ENCODE assay signal across 8 cellular contexts in the genomic region with DNA sequence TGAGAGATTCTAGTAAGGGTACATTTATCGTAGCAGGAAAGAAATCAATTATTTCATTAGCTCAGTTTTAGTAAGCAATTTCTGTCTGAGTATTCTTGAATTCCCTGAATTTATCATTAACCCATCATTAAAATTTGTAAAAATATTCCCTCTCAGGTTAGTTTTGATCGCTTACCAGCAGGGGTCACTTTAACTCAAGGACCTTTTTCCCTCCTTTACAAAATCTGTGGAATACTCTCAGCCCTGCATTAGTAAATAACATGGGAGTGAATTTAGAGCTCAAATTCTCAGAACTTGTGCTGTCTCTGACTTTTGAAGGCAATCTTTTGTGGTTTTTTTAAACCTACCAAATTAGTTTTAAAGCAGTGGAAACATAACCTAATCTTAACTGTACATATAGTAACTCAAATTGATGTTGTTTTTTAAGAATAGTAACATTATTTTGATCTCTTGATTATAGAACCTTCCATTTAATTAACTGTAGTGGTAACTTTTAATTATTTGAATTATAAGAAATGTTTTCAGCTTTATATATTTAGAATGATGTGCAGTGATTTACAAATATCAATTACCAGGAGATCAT.
DNase-seq lines count a peak whose midpoint lies in the region; ATAC-seq and TF ChIP-seq lines count a peak whose summit lies in the region.

No MANE protein-coding gene starts in this region.

- in situ Hi-C loops in astrocyte of the cerebellum (cut with HindIII; ENCODE audit: low sequenced_read_pairs) = no loop called here

- no peak overlapping the region for H3K4me3 Mint-ChIP-seq in activated naive CD8-positive, alpha-beta T cell treated with anti-CD3 and anti-CD28 coated beads for 36 hours
- no peak overlapping the region for H3K4me3 Mint-ChIP-seq in naive thymus-derived CD4-positive, alpha-beta T cell

- H3K36me3 Mint-ChIP-seq in activated naive CD8-positive, alpha-beta T cell treated with anti-CD3 and anti-CD28 coated beads for 36 hours = peaks cover 9% of the 10 kb centered on the region
- peaks cover 8 to 35% (median 30%) of the 10 kb centered on the region in 5 donors for H3K36me3 Mint-ChIP-seq in naive thymus-derived CD4-positive, alpha-beta T cell

- POLR2A ChIA-PET in naive thymus-derived CD4-positive, alpha-beta T cell (lab: Charles Lee) = no interaction called here

- H3K27me3 Mint-ChIP-seq in activated naive CD8-positive, alpha-beta T cell treated with anti-CD3 and anti-CD28 coated beads for 36 hours = no peaks in the 10 kb centered on the region
- no peaks in the 10 kb centered on the region for H3K27me3 Mint-ChIP-seq in naive thymus-derived CD4-positive, alpha-beta T cell

- H3K4me3 ChIP-seq in astrocyte of the cerebellum (ENCODE audit: low read depth, low read length) (no peak overlapping the region), MG63 (no peak overlapping the region)
- H3K4me3 ChIP-seq in naive thymus-derived CD4-positive, alpha-beta T cell (ENCODE audit: low read length) = no peak overlapping the region

- intact Hi-C loops in naive thymus-derived CD4-positive, alpha-beta T cell (cut with micrococcal nuclease) = loop anchor here (2.0 to 10.0 kb wide), 3 partner anchors 235 to 275 kb away; no protein-coding TSS in a partner anchor

- no peaks in the 10 kb centered on the region for H3K9me3 Mint-ChIP-seq in activated naive CD8-positive, alpha-beta T cell treated with anti-CD3 and anti-CD28 coated beads for 36 hours
- no peaks in the 10 kb centered on the region for H3K9me3 Mint-ChIP-seq in naive thymus-derived CD4-positive, alpha-beta T cell

- H3K4me1 Mint-ChIP-seq in activated naive CD8-positive, alpha-beta T cell treated with anti-CD3 and anti-CD28 coated beads for 36 hours = no peaks in the 10 kb centered on the region
- no peaks in the 10 kb centered on the region for H3K4me1 Mint-ChIP-seq in naive thymus-derived CD4-positive, alpha-beta T cell

- CTCF ChIA-PET in naive thymus-derived CD4-positive, alpha-beta T cell (lab: Charles Lee) = no interaction called here

- peak; percentile 66 for TF ChIP-seq CTCF in astrocyte of the cerebellum (IDR thresholded peaks at IDR 0.05; ENCODE audit: low read depth, low read length, missing control alignments)

- no peaks in the 10 kb centered on the region for H3K4me1 ChIP-seq in naive thymus-derived CD4-positive, alpha-beta T cell (ENCODE audit: control insufficient read depth in 2 of 2, insufficient read depth in 2 of 2, low read length in 2 of 2)

- no peaks in the 10 kb centered on the region for H3K36me3 ChIP-seq in MG63
- H3K36me3 ChIP-seq in naive thymus-derived CD4-positive, alpha-beta T cell (ENCODE audit: control insufficient read depth in 2 of 3, insufficient read depth in 3 of 3, low read length in 3 of 3) = peaks cover 0 to 7% (median 3%) of the 10 kb centered on the region in 3 experiments

- H3K27ac Mint-ChIP-seq in activated naive CD8-positive, alpha-beta T cell treated with anti-CD3 and anti-CD28 coated beads for 36 hours = no peak overlapping the region
- no peak overlapping the region for H3K27ac Mint-ChIP-seq in naive thymus-derived CD4-positive, alpha-beta T cell

- DNase-seq in EL (peak; percentile 29), NAMALWA (ENCODE audit: low spot score) (peak; percentile 28), astrocyte of the cerebellum (ENCODE audit: low read depth) (peak; percentile 28), left lobe of liver (ENCODE audit: low spot score) (no peak), MG63 (no peak), cortex of kidney (lab: John Stamatoyannopoulos, UW) (no peak)
- DNase-seq in activated naive CD8-positive, alpha-beta T cell treated with anti-CD3 and anti-CD28 coated beads for 36 hours = no peak
- DNase-seq in naive thymus-derived CD4-positive, alpha-beta T cell = no peak

- no peaks in the 10 kb centered on the region for H3K9me3 ChIP-seq in MG63
- no peaks in the 10 kb centered on the region for H3K9me3 ChIP-seq in naive thymus-derived CD4-positive, alpha-beta T cell (ENCODE audit: control insufficient read depth in 2 of 3, low read length in 3 of 3)

- H3K27ac ChIP-seq in naive thymus-derived CD4-positive, alpha-beta T cell (ENCODE audit: low read depth, low read length) = no peak overlapping the region

- no peaks in the 10 kb centered on the region for H3K27me3 ChIP-seq in MG63
- no peaks in the 10 kb centered on the region for H3K27me3 ChIP-seq in naive thymus-derived CD4-positive, alpha-beta T cell (ENCODE audit: control insufficient read depth in 2 of 2, insufficient read depth in 2 of 2, low read length in 2 of 2)

- ATAC-seq in left lobe of liver = peak; percentile 75
- no peak for ATAC-seq in naive thymus-derived CD4-positive, alpha-beta T cell

Comparison
In these comparisons a context has a peak if more than half of its experiments do, and no peak if none do; other contexts are left out.
1. DNase-seq: peak in EL (single experiment), NAMALWA (single experiment) and astrocyte of the cerebellum (single experiment); none in left lobe of liver (single experiment), MG63 (single experiment), activated naive CD8-positive, alpha-beta T cell treated with anti-CD3 and anti-CD28 coated beads for 36 hours (single experiment), naive thymus-derived CD4-positive, alpha-beta T cell (0 of 9) and cortex of kidney (single experiment).